ENCODE assay signal across 33 cellular contexts in genomic region chr20:8557711-8558110, GRCh38.
DNase-seq lines count a peak whose midpoint lies in the region; FAIRE-seq and TF ChIP-seq lines count a peak whose summit lies in the region.
"Had no signal": no experiment of that assay in that cellular context is flagged by ENCODE, and none has a peak within 500 bp of the region (broad histone marks: within the 10 kb centered on the region; RNA-seq: fewer than 3 reads in every experiment).

No MANE protein-coding gene starts in this region.

- H3K79me2 ChIP-seq in astrocyte (ENCODE audit: insufficient read depth, low read length) = no peaks in the 10 kb centered on the region
- no peaks in the 10 kb centered on the region for H3K79me2 ChIP-seq in fibroblast of lung (ENCODE audit: control insufficient read depth, insufficient read depth, low read length)

- peaks cover 8% of the 10 kb centered on the region for H3K9me3 Mint-ChIP-seq in astrocyte (ENCODE audit: unreplicated experiment)
- peaks cover 23% of the 10 kb centered on the region for H3K9me3 Mint-ChIP-seq in osteocyte (ENCODE audit: unreplicated experiment)

- no peaks in the 10 kb centered on the region for H4K20me1 ChIP-seq in astrocyte (ENCODE audit: insufficient read depth, low read length)
- no peaks in the 10 kb centered on the region for H4K20me1 ChIP-seq in fibroblast of lung (ENCODE audit: control insufficient read depth, extremely low read depth, insufficient read depth, low read length)

- H2AFZ ChIP-seq in astrocyte (ENCODE audit: low read depth, low read length) = no peak overlapping the region
- H2AFZ ChIP-seq in fibroblast of lung (ENCODE audit: low read length) = no peak overlapping the region

- H3K27me3 ChIP-seq in astrocyte (ENCODE audit: insufficient read depth, low read length) = no peaks in the 10 kb centered on the region
- H3K27me3 ChIP-seq in fibroblast of lung (ENCODE audit: control insufficient read depth, insufficient read depth, low read length) = no peaks in the 10 kb centered on the region
- H3K27me3 ChIP-seq: heart right ventricle, sigmoid colon, transverse colon had no signal

- no peak overlapping the region for H3K4me3 ChIP-seq in astrocyte (ENCODE audit: insufficient read depth, low read depth, low read length)
- H3K4me3 ChIP-seq in fibroblast of lung (replicated peaks in 1 of 4; ENCODE audit: control extremely low read depth in 1 of 4, insufficient read depth in 1 of 4, low read depth in 3 of 4, low read length in 4 of 4) = no peak overlapping the region
- H3K4me3 ChIP-seq: HAP-1, heart right ventricle, psoas muscle, sigmoid colon, transverse colon had no signal

- H3K36me3 ChIP-seq in astrocyte (ENCODE audit: insufficient read depth, low read length) = no peaks in the 10 kb centered on the region
- H3K36me3 ChIP-seq in fibroblast of lung (ENCODE audit: control insufficient read depth, insufficient read depth, low read length) = no peaks in the 10 kb centered on the region
- H3K36me3 ChIP-seq: HAP-1, heart right ventricle, sigmoid colon, transverse colon had no signal

- no peak overlapping the region for H3K9ac ChIP-seq in astrocyte (ENCODE audit: low read length)
- no peak overlapping the region for H3K9ac ChIP-seq in fibroblast of lung (ENCODE audit: insufficient read depth, low read length)

- no peak overlapping the region for H3K4me2 ChIP-seq in astrocyte (ENCODE audit: low read length)
- H3K4me2 ChIP-seq in fibroblast of lung (ENCODE audit: extremely low read depth, insufficient read depth, low read length) = no peak overlapping the region

- no peak overlapping the region for H3K4me3 Mint-ChIP-seq in astrocyte (ENCODE audit: unreplicated experiment)
- H3K4me3 Mint-ChIP-seq in osteocyte (ENCODE audit: unreplicated experiment) = no peak overlapping the region
- H3K4me3 Mint-ChIP-seq: activated CD4-positive, alpha-beta T cell treated with anti-CD3 and anti-CD28 coated beads for 36 hours; activated naive CD8-positive, alpha-beta T cell; CD8-positive, alpha-beta memory T cell; central memory CD8-positive, alpha-beta T cell; naive thymus-derived CD4-positive, alpha-beta T cell; stimulated activated effector memory CD8-positive, alpha-beta T cell treated with anti-CD3 and anti-CD28 coated beads, Interleukin-12 subunit alpha, Interleukin-12 subunit beta, amount 100 ng/mL, for 72 hours; T-helper 2 cell treated with Interferon-gamma antibody and Interleukin-4, amounts not matched to agents 5 μg/mL and 100 μg/mL, for 36 hours had no signal

- no peak for TF ChIP-seq CTCF in astrocyte (IDR thresholded peaks at IDR 0.05; ENCODE audit: insufficient read depth, low read depth, low read length)
- TF ChIP-seq CTCF in fibroblast of lung (conservative IDR thresholded peaks at IDR 0.05 in 1 of 2, IDR thresholded peaks at IDR 0.05 in 1 of 2; ENCODE audit: low read depth in 1 of 2, low read length in 2 of 2) = no peak
- TF ChIP-seq CTCF in osteocyte (IDR thresholded peaks at IDR 0.05) = no peak

- H3K36me3 Mint-ChIP-seq in astrocyte (ENCODE audit: low read depth, unreplicated experiment) (no peaks in the 10 kb centered on the region), osteocyte (ENCODE audit: unreplicated experiment) (peaks cover 17% of the 10 kb centered on the region)
- H3K36me3 Mint-ChIP-seq: stimulated activated effector memory CD8-positive, alpha-beta T cell treated with anti-CD3 and anti-CD28 coated beads, Interleukin-12 subunit alpha, Interleukin-12 subunit beta, amount 100 ng/mL, for 72 hours had no signal

- H3K27ac ChIP-seq in astrocyte (ENCODE audit: low read depth, low read length) = no peak overlapping the region
- H3K27ac ChIP-seq in fibroblast of lung (ENCODE audit: insufficient read depth, low read length) = no peak overlapping the region
- H3K27ac ChIP-seq: heart right ventricle, psoas muscle, sigmoid colon, transverse colon, VCaP had no signal

- H3K4me1 ChIP-seq in astrocyte (ENCODE audit: insufficient read depth, low read length) = no peaks in the 10 kb centered on the region
- H3K4me1 ChIP-seq in fibroblast of lung (ENCODE audit: control insufficient read depth, extremely low read depth, insufficient read depth, low read length) = no peaks in the 10 kb centered on the region
- H3K4me1 ChIP-seq: HAP-1, psoas muscle, transverse colon had no signal

- no peaks in the 10 kb centered on the region for H3K9me3 ChIP-seq in astrocyte (ENCODE audit: insufficient read depth, low read depth, low read length)
- H3K9me3 ChIP-seq in fibroblast of lung (ENCODE audit: control insufficient read depth, insufficient read depth, low read depth, low read length) = no peaks in the 10 kb centered on the region
- H3K9me3 ChIP-seq: HAP-1, psoas muscle had no signal

- DNase-seq in ELR (ENCODE audit: low read depth) (peak; percentile 36), astrocyte (ENCODE audit: low read depth) (peak; percentile 60), fibroblast of lung (ENCODE audit: low read depth in 2 of 2) (peak; percentile 26 to 68), osteocyte (ENCODE audit: extremely low spot score, unreplicated experiment) (no peak), cerebellar nuclear complex (lab: John Stamatoyannopoulos, UW) (no peak), HT-29 (ENCODE audit: low spot score) (no peak), NCI-H1694 (lab: John Stamatoyannopoulos, UW) (no peak), glomerular visceral epithelial cell (ENCODE audit: extremely low spot score) (no peak)
- DNase-seq: activated CD4-positive, alpha-beta T cell treated with anti-CD3 and anti-CD28 coated beads for 36 hours; activated CD8-positive, alpha-beta memory T cell treated with anti-CD3 and anti-CD28 coated beads for 24 hours; activated effector memory CD4-positive, alpha-beta T cell treated with anti-CD3 and anti-CD28 coated beads, Interleukin-2, amount 50 U/mL, for 16 hours; activated T-cell treated with anti-CD3 and anti-CD28 coated beads, Interleukin-2, amount 50 U/mL, for 1 hour; aorta; CD8-positive, alpha-beta memory T cell; foreskin melanocyte; heart right ventricle; kidney glomerular epithelial cell; naive thymus-derived CD4-positive, alpha-beta T cell; NCI-H446 treated with DMSO at 0.1 percent for 48 hours; NCI-H82; nucleus accumbens; psoas muscle; SIG-M5; sigmoid colon; stimulated activated CD4-positive, alpha-beta T cell treated with anti-CD3 and anti-CD28 coated beads, Interleukin-15, amount 100 ng/mL, for 24 hours; transverse colon had no signal

- H3K27me3 Mint-ChIP-seq in astrocyte (ENCODE audit: low read depth, unreplicated experiment) (no peaks in the 10 kb centered on the region), osteocyte (ENCODE audit: unreplicated experiment) (no peaks in the 10 kb centered on the region)
- H3K27me3 Mint-ChIP-seq: activated CD4-positive, alpha-beta T cell treated with anti-CD3 and anti-CD28 coated beads for 36 hours; CD8-positive, alpha-beta memory T cell; central memory CD8-positive, alpha-beta T cell had no signal

- H3K4me1 Mint-ChIP-seq in astrocyte (ENCODE audit: low read depth, unreplicated experiment) (no peaks in the 10 kb centered on the region), osteocyte (ENCODE audit: unreplicated experiment) (peaks cover 13% of the 10 kb centered on the region)
- H3K4me1 Mint-ChIP-seq: activated CD4-positive, alpha-beta T cell treated with anti-CD3 and anti-CD28 coated beads for 36 hours; CD8-positive, alpha-beta memory T cell; central memory CD8-positive, alpha-beta T cell; stimulated activated effector memory CD8-positive, alpha-beta T cell treated with anti-CD3 and anti-CD28 coated beads, Interleukin-12 subunit alpha, Interleukin-12 subunit beta, amount 100 ng/mL, for 72 hours had no signal

- no peak for FAIRE-seq in astrocyte (lab: Jason Lieb, UNC)
- FAIRE-seq: RCC 7860 had no signal

- H3K27ac Mint-ChIP-seq in astrocyte (ENCODE audit: unreplicated experiment) = no peak overlapping the region
- peak overlapping the region; percentile 27 for H3K27ac Mint-ChIP-seq in osteocyte (ENCODE audit: unreplicated experiment)
- H3K27ac Mint-ChIP-seq: activated CD4-positive, alpha-beta T cell treated with anti-CD3 and anti-CD28 coated beads for 36 hours; activated naive CD8-positive, alpha-beta T cell; CD8-positive, alpha-beta memory T cell; stimulated activated effector memory CD8-positive, alpha-beta T cell treated with anti-CD3 and anti-CD28 coated beads, Interleukin-12 subunit alpha, Interleukin-12 subunit beta, amount 100 ng/mL, for 72 hours; T-helper 2 cell treated with Interferon-gamma antibody and Interleukin-4, amounts not matched to agents 5 μg/mL and 100 μg/mL, for 36 hours had no signal

Comparison
In these comparisons a context has a peak if more than half of its experiments do, and no peak if none do; other contexts are left out.
1. DNase-seq: peak in ELR (single experiment), astrocyte (single experiment) and fibroblast of lung (2 of 2); none in osteocyte (single experiment), cerebellar nuclear complex (0 of 2), HT-29 (single experiment), NCI-H1694 (single experiment) and glomerular visceral epithelial cell (single experiment).